23 cellular contexts compared by ENCODE assay signal in genomic region chr10:22058195-22058594, GRCh38.
"Had no signal": no experiment of that assay in that cellular context is flagged by ENCODE, and none has a peak within 500 bp of the region (broad histone marks: within the 10 kb centered on the region; RNA-seq: fewer than 3 reads in every experiment).

No MANE protein-coding gene starts in this region.

- H3K4me3 Mint-ChIP-seq: immature natural killer cell; memory B cell; naive B cell; nephron progenitor cell; stimulated activated memory B cell treated with anti-CD40 and anti-IgM and Interleukin-4, amounts not matched to agents 10 μg/mL and 1 μg/mL and 100 μg/mL, for 72 hours; stimulated activated naive CD8-positive, alpha-beta T cell treated with anti-CD3 and anti-CD28 coated beads, Interleukin-15, Interleukin-2, amounts not matched to agents 100 ng/mL and 50 ng/mL, for 24 hours had no signal

- H3K9me3 ChIP-seq: lower lobe of right lung, psoas muscle, tibial artery, upper lobe of right lung had no signal

- H3K4me1 Mint-ChIP-seq: immature natural killer cell, memory B cell, naive B cell had no signal

- DNase-seq: cortex of kidney; dorsolateral prefrontal cortex; effector CD8-positive, alpha-beta T cell; foreskin keratinocyte; immature natural killer cell; kidney; left cardiac atrium; left ventricle myocardium inferior; lower lobe of right lung; naive B cell; nephron progenitor cell; psoas muscle; spleen; stimulated activated CD4-positive, alpha-beta T cell treated with anti-CD3 and anti-CD28 coated beads, Interleukin-15, amount 100 ng/mL, for 24 hours; stimulated activated CD4-positive, alpha-beta T cell treated with anti-CD3 and anti-CD28 coated beads, Interleukin-1b, Interleukin-23, amount 100 ng/mL, for 48 hours; stimulated activated CD4-positive, alpha-beta T cell treated with anti-CD3 and anti-CD28 coated beads, Interleukin-4, amount 100 ng/mL, for 24 hours; tibial artery; upper lobe of right lung had no signal

- H3K27ac ChIP-seq: dorsolateral prefrontal cortex, foreskin keratinocyte, left ventricle myocardium inferior, lower lobe of right lung, psoas muscle, spleen, tibial artery, upper lobe of right lung had no signal

- H3K4me3 ChIP-seq: dorsolateral prefrontal cortex, left ventricle myocardium inferior, lower lobe of right lung, psoas muscle, spleen, tibial artery, upper lobe of right lung had no signal

- H3K27me3 ChIP-seq: dorsolateral prefrontal cortex, foreskin keratinocyte, tibial artery, upper lobe of right lung had no signal

- H3K9me3 Mint-ChIP-seq: stimulated activated memory B cell treated with anti-CD40 and anti-IgM and Interleukin-4, amounts not matched to agents 10 μg/mL and 1 μg/mL and 100 μg/mL, for 72 hours had no signal

- ATAC-seq: esophagus mucosa; foreskin keratinocyte; left cardiac atrium; lower lobe of right lung; psoas muscle; sciatic nerve; stimulated activated memory B cell treated with anti-CD40 and anti-IgM and Interleukin-4, amounts not matched to agents 10 μg/mL and 1 μg/mL and 100 μg/mL, for 72 hours; upper lobe of right lung had no signal

- H3K36me3 ChIP-seq: left ventricle myocardium inferior, lower lobe of right lung, spleen, tibial artery, upper lobe of right lung had no signal

- H3K27ac Mint-ChIP-seq: immature natural killer cell; memory B cell; nephron progenitor cell; stimulated activated memory B cell treated with anti-CD40 and anti-IgM and Interleukin-4, amounts not matched to agents 10 μg/mL and 1 μg/mL and 100 μg/mL, for 72 hours; stimulated activated naive CD8-positive, alpha-beta T cell treated with anti-CD3 and anti-CD28 coated beads, Interleukin-15, Interleukin-2, amounts not matched to agents 100 ng/mL and 50 ng/mL, for 24 hours had no signal

- H3K4me1 ChIP-seq: foreskin keratinocyte, left ventricle myocardium inferior, lower lobe of right lung, psoas muscle, spleen, tibial artery, upper lobe of right lung had no signal

- FAIRE-seq: kidney had no signal

- H3K36me3 Mint-ChIP-seq: immature natural killer cell; naive B cell; stimulated activated memory B cell treated with anti-CD40 and anti-IgM and Interleukin-4, amounts not matched to agents 10 μg/mL and 1 μg/mL and 100 μg/mL, for 72 hours had no signal
